ENCODE assay signal across 17 cellular contexts in genomic region chr2:173231042-173231441, GRCh38.
DNase-seq lines count a peak whose midpoint lies in the region; ATAC-seq and TF ChIP-seq lines count a peak whose summit lies in the region.
"Had no signal": no experiment of that assay in that cellular context is flagged by ENCODE, and none has a peak within 500 bp of the region (broad histone marks: within the 10 kb centered on the region; RNA-seq: fewer than 3 reads in every experiment).

No MANE protein-coding gene starts in this region.

- no peaks in the 10 kb centered on the region for H3K27me3 Mint-ChIP-seq in MCF 10A (ENCODE audit: insufficient read depth, unreplicated experiment)
- H3K27me3 Mint-ChIP-seq: type B pancreatic cell had no signal

- H3K4me3 Mint-ChIP-seq in MCF 10A (ENCODE audit: unreplicated experiment): no peak overlapping the region
- H3K4me3 Mint-ChIP-seq: activated CD8-positive, alpha-beta T cell treated with anti-CD3 and anti-CD28 coated beads for 36 hours; CD8-positive, alpha-beta memory T cell; type B pancreatic cell had no signal

- DNase-seq in MCF 10A (ENCODE audit: unreplicated experiment): peak; percentile 16
- DNase-seq in mammary epithelial cell: no peak
- peak; percentile 87 for DNase-seq in NCI-H774 (lab: John Stamatoyannopoulos, UW)
- DNase-seq in left lobe of liver (ENCODE audit: low spot score): peak; percentile 88
- DNase-seq in transverse colon: peak; percentile 26
- no peak for DNase-seq in stimulated activated CD4-positive, alpha-beta T cell treated with anti-CD3 and anti-CD28 coated beads, Interleukin-4, amount 100 ng/mL, for 4 hours
- DNase-seq: activated CD8-positive, alpha-beta T cell treated with anti-CD3 and anti-CD28 coated beads for 36 hours; activated gamma-delta T cell; CD8-positive, alpha-beta memory T cell; occipital lobe; T-helper 9 cell had no signal

- no peak overlapping the region for H3K4me2 ChIP-seq in mammary epithelial cell (ENCODE audit: insufficient read depth, low read depth, low read length)
- H3K4me2 ChIP-seq: KMS-11 had no signal

- H3K79me2 ChIP-seq in mammary epithelial cell (ENCODE audit: insufficient read depth, low read length): no peaks in the 10 kb centered on the region

- in situ Hi-C loops in mammary epithelial cell (cut with MboI; ENCODE audit: low sequenced_read_pairs in 2 of 2) (no loop called here), transverse colon (cut with MboI; ENCODE audit: low pct_ligation_motif_present in 1 of 4, low pct_unique_long_range_greater_than_20kb in 1 of 4, low sequenced_read_pairs in 3 of 4) (no loop called here)

- no peak for TF ChIP-seq POLR2A in transverse colon (IDR thresholded peaks at IDR 0.05)

- CTCF ChIA-PET in MCF 10A (lab: Yijun Ruan, JAX) (interaction anchor here (0.5 to 1.0 kb wide), 2 partner anchors 160 to 203 kb away, joined by 3 to 4 read pairs; no protein-coding TSS in a partner anchor), mammary epithelial cell (lab: Charles Lee; ENCODE audit: low non-redundant PET) (interaction anchor here (0.6 kb wide), 1 partner anchor 222 kb away, joined by 3 read pairs; no protein-coding TSS in a partner anchor)

- H3K9me3 ChIP-seq in mammary epithelial cell (replicated peaks; ENCODE audit: insufficient read depth, low read length) (no peaks in the 10 kb centered on the region), transverse colon (no peaks in the 10 kb centered on the region)

- peak; percentile 94 for ATAC-seq in left lobe of liver
- no peak for ATAC-seq in GM18870 (IDR thresholded peaks at IDR 0.05; ENCODE audit: unreplicated experiment)
- no peak for ATAC-seq in HG03565 (IDR thresholded peaks at IDR 0.05; ENCODE audit: unreplicated experiment)
- ATAC-seq: activated CD8-positive, alpha-beta T cell treated with anti-CD3 and anti-CD28 coated beads for 36 hours had no signal

- POLR2A ChIA-PET in MCF 10A (lab: Yijun Ruan, JAX): interaction anchor here (0.9 to 1.5 kb wide), 2 partner anchors 13 kb away, joined by 3 to 4 read pairs; no protein-coding TSS in a partner anchor

- no peaks in the 10 kb centered on the region for H3K27me3 ChIP-seq in mammary epithelial cell (ENCODE audit: insufficient read depth, low read length)
- no peaks in the 10 kb centered on the region for H3K27me3 ChIP-seq in transverse colon

- no peaks in the 10 kb centered on the region for H4K20me1 ChIP-seq in mammary epithelial cell (ENCODE audit: insufficient read depth, low read length)

- H3K4me1 ChIP-seq in mammary epithelial cell (ENCODE audit: insufficient read depth, low read length) (no peaks in the 10 kb centered on the region), transverse colon (peaks cover 0 to 21% (median 1%) of the 10 kb centered on the region in 4 donors)

- H3K27ac Mint-ChIP-seq in MCF 10A (ENCODE audit: low read depth, unreplicated experiment): peak overlapping the region; percentile 83
- H3K27ac Mint-ChIP-seq: activated CD8-positive, alpha-beta T cell treated with anti-CD3 and anti-CD28 coated beads for 36 hours; type B pancreatic cell had no signal

- H2AFZ ChIP-seq in mammary epithelial cell (ENCODE audit: low read depth, low read length): no peak overlapping the region

- intact Hi-C loops in MCF 10A (cut with micrococcal nuclease) (no loop called here), mammary epithelial cell (cut with micrococcal nuclease) (no loop called here), transverse colon (cut with DNase I; ENCODE audit: low total_unique reads) (no loop called here)

- H3K27ac ChIP-seq in mammary epithelial cell (ENCODE audit: insufficient read depth, low read depth, low read length): no peak overlapping the region
- H3K27ac ChIP-seq in transverse colon: peak overlapping the region in 2 of 4 donors; percentile 17 to 47
- H3K27ac ChIP-seq: epithelial cell of prostate, KMS-11, RWPE1 had no signal

- H3K36me3 ChIP-seq in mammary epithelial cell (ENCODE audit: insufficient read depth, low read length) (peaks cover 8% of the 10 kb centered on the region), transverse colon (no peaks in the 10 kb centered on the region)

- no peak for TF ChIP-seq EP300 in transverse colon (IDR thresholded peaks at IDR 0.05; ENCODE audit: low read depth)

- H3K4me3 ChIP-seq in mammary epithelial cell (replicated peaks in 1 of 3; ENCODE audit: insufficient read depth in 1 of 3, low read depth in 2 of 3, low read length in 3 of 3) (no peak overlapping the region), transverse colon (no peak overlapping the region)

- H3K9ac ChIP-seq in mammary epithelial cell (ENCODE audit: insufficient read depth, low read length): no peak overlapping the region
- H3K9ac ChIP-seq: KMS-11 had no signal

- no peaks in the 10 kb centered on the region for H3K4me1 Mint-ChIP-seq in MCF 10A (ENCODE audit: insufficient read depth, unreplicated experiment)
- H3K4me1 Mint-ChIP-seq: CD8-positive, alpha-beta memory T cell had no signal

- TF ChIP-seq CTCF in MCF 10A (IDR thresholded peaks at IDR 0.05; ENCODE audit: unreplicated experiment): no peak
- TF ChIP-seq CTCF in mammary epithelial cell (conservative IDR thresholded peaks at IDR 0.05 in 1 of 2, IDR thresholded peaks at IDR 0.05 in 1 of 2; ENCODE audit: extremely low read depth in 1 of 2, insufficient read depth in 1 of 2, low read depth in 1 of 2, low read length in 2 of 2): no peak
- TF ChIP-seq CTCF in transverse colon (IDR thresholded peaks at IDR 0.05): no peak

- peaks cover 56% of the 10 kb centered on the region for H3K36me3 Mint-ChIP-seq in MCF 10A (ENCODE audit: insufficient read depth, unreplicated experiment)

- 100% methylated on average over 1 of the region's 1 CpG for whole genome bisulfite sequencing in mammary epithelial cell (ENCODE audit: low coverage, missing lambda C conversion rate)
- 20 to 61% methylated on average over 1 of the region's 1 CpG for WGBS in transverse colon (ENCODE audit: low coverage in 1 of 2), 2 donors

- dilution Hi-C loops in mammary epithelial cell (cut with HindIII; ENCODE audit: low sequenced_read_pairs): no loop called here

- H3K9me3 Mint-ChIP-seq in MCF 10A (ENCODE audit: unreplicated experiment): no peaks in the 10 kb centered on the region
- H3K9me3 Mint-ChIP-seq: activated CD8-positive, alpha-beta T cell treated with anti-CD3 and anti-CD28 coated beads for 36 hours; CD8-positive, alpha-beta memory T cell; type B pancreatic cell had no signal

- BruUV-seq in MCF 10A (replicated peaks; lab: Mats Ljungman, UMichigan): no TSS peak
- no TSS peak for BruUV-seq in mammary epithelial cell (replicated peaks; lab: Mats Ljungman, UMichigan)

Comparison
In these comparisons a context has a peak if more than half of its experiments do, and no peak if none do; other contexts are left out.
1. DNase-seq: peak in MCF 10A (single experiment), NCI-H774 (single experiment), left lobe of liver (single experiment) and transverse colon (single experiment); none in mammary epithelial cell (single experiment) and stimulated activated CD4-positive, alpha-beta T cell treated with anti-CD3 and anti-CD28 coated beads, Interleukin-4, amount 100 ng/mL, for 4 hours (0 of 2).